ENCODE assay signal across 10 cellular contexts in the genomic region with DNA sequence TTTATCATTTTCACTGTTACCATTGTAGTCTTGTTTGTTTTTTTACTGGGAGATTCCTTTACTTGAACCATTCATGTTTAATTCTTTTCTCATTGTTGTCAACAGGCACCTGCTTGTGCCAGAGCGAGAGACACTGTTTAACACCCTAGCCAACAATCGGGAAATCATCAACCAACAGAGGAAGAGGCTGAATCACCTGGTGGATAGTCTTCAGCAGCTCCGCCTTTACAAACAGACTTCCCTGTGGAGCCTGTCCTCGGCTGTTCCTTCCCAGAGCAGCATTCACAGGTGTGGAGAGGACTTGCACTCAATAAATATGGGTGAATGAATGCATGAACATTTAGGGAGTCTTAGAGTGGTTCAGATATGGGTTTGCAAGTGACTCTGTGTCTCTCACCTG. TPM values are rescaled to one million over a fixed set of nuclear protein-coding genes. Genes with fewer than 3 reads are reported as not detected.
DNase-seq lines count a peak whose midpoint lies in the region; ATAC-seq lines count a peak whose summit lies in the region.
"Had no signal": no experiment of that assay in that cellular context is flagged by ENCODE, and none has a peak within 500 bp of the region (broad histone marks: within the 10 kb centered on the region; RNA-seq: fewer than 3 reads in every experiment).

No MANE protein-coding gene starts in this region.

- no peaks in the 10 kb centered on the region for H3K27me3 Mint-ChIP-seq in activated naive CD8-positive, alpha-beta T cell treated with anti-CD3 and anti-CD28 coated beads, Interleukin-2, amount 50 U/mL, for 24 hours
- no peaks in the 10 kb centered on the region for H3K27me3 Mint-ChIP-seq in activated naive CD8-positive, alpha-beta T cell treated with anti-CD3 and anti-CD28 coated beads for 36 hours
- H3K27me3 Mint-ChIP-seq: CD8-positive, alpha-beta memory T cell had no signal

- H3K9me3 Mint-ChIP-seq in activated naive CD8-positive, alpha-beta T cell treated with anti-CD3 and anti-CD28 coated beads, Interleukin-2, amount 50 U/mL, for 24 hours, result no peaks in the 10 kb centered on the region
- no peaks in the 10 kb centered on the region for H3K9me3 Mint-ChIP-seq in activated naive CD8-positive, alpha-beta T cell treated with anti-CD3 and anti-CD28 coated beads for 36 hours
- H3K9me3 Mint-ChIP-seq: CD8-positive, alpha-beta memory T cell had no signal

- no peaks in the 10 kb centered on the region for H3K4me1 Mint-ChIP-seq in activated naive CD8-positive, alpha-beta T cell treated with anti-CD3 and anti-CD28 coated beads, Interleukin-2, amount 50 U/mL, for 24 hours
- H3K4me1 Mint-ChIP-seq in activated naive CD8-positive, alpha-beta T cell treated with anti-CD3 and anti-CD28 coated beads for 36 hours, result peaks cover 8% of the 10 kb centered on the region

- peaks cover 55% of the 10 kb centered on the region for H3K36me3 Mint-ChIP-seq in activated naive CD8-positive, alpha-beta T cell treated with anti-CD3 and anti-CD28 coated beads, Interleukin-2, amount 50 U/mL, for 24 hours (ENCODE audit: low read depth)
- peaks cover 22% of the 10 kb centered on the region for H3K36me3 Mint-ChIP-seq in activated naive CD8-positive, alpha-beta T cell treated with anti-CD3 and anti-CD28 coated beads for 36 hours

- H3K27ac Mint-ChIP-seq in activated naive CD8-positive, alpha-beta T cell treated with anti-CD3 and anti-CD28 coated beads, Interleukin-2, amount 50 U/mL, for 24 hours, result peak overlapping the region; percentile 8
- no peak overlapping the region for H3K27ac Mint-ChIP-seq in activated naive CD8-positive, alpha-beta T cell treated with anti-CD3 and anti-CD28 coated beads for 36 hours

- ATAC-seq in activated naive CD8-positive, alpha-beta T cell treated with anti-CD3 and anti-CD28 coated beads, Interleukin-2, amount 50 U/mL, for 24 hours, result no peak
- no peak for ATAC-seq in GM18873 (IDR thresholded peaks at IDR 0.05; ENCODE audit: low FRiP score, unreplicated experiment)

- DNase-seq in DMS53 (lab: John Stamatoyannopoulos, UW) (peak; percentile 47), DMS53 treated with DMSO at 0.1 percent for 48 hours (lab: John Stamatoyannopoulos, UW; ENCODE audit: unreplicated experiment) (no peak), kidney tubule cell (ENCODE audit: low spot score) (peak; percentile 53), Ammon's horn (ENCODE audit: low spot score) (no peak), NCI-H1436 treated with DMSO at 0.1 percent for 48 hours (lab: John Stamatoyannopoulos, UW) (no peak)
- DNase-seq in activated naive CD8-positive, alpha-beta T cell treated with anti-CD3 and anti-CD28 coated beads, Interleukin-2, amount 50 U/mL, for 24 hours, result no peak
- no peak for DNase-seq in activated naive CD8-positive, alpha-beta T cell treated with anti-CD3 and anti-CD28 coated beads for 36 hours
- DNase-seq: Caco-2; CD8-positive, alpha-beta memory T cell had no signal

- H3K4me3 Mint-ChIP-seq in activated naive CD8-positive, alpha-beta T cell treated with anti-CD3 and anti-CD28 coated beads, Interleukin-2, amount 50 U/mL, for 24 hours, result no peak overlapping the region
- H3K4me3 Mint-ChIP-seq in activated naive CD8-positive, alpha-beta T cell treated with anti-CD3 and anti-CD28 coated beads for 36 hours, result no peak overlapping the region
- H3K4me3 Mint-ChIP-seq: CD8-positive, alpha-beta memory T cell had no signal

RNA-seq across cellular contexts. Expression of a gene that starts 37.5 kb away (rescaled TPM):
- total RNA-seq in activated naive CD8-positive, alpha-beta T cell treated with anti-CD3 and anti-CD28 coated beads for 36 hours, result 10 to 100 TPM; 68.2 to 73.2 TPM

Comparison
In these comparisons a context has a peak if more than half of its experiments do, and no peak if none do; other contexts are left out.
1. DNase-seq: peak in DMS53 (single experiment) and kidney tubule cell (single experiment); none in DMS53 treated with DMSO at 0.1 percent for 48 hours (single experiment), activated naive CD8-positive, alpha-beta T cell treated with anti-CD3 and anti-CD28 coated beads, Interleukin-2, amount 50 U/mL, for 24 hours (single experiment), activated naive CD8-positive, alpha-beta T cell treated with anti-CD3 and anti-CD28 coated beads for 36 hours (single experiment), Ammon's horn (single experiment) and NCI-H1436 treated with DMSO at 0.1 percent for 48 hours (single experiment).